ENCODE assay signal across 8 cellular contexts in the genomic region with DNA sequence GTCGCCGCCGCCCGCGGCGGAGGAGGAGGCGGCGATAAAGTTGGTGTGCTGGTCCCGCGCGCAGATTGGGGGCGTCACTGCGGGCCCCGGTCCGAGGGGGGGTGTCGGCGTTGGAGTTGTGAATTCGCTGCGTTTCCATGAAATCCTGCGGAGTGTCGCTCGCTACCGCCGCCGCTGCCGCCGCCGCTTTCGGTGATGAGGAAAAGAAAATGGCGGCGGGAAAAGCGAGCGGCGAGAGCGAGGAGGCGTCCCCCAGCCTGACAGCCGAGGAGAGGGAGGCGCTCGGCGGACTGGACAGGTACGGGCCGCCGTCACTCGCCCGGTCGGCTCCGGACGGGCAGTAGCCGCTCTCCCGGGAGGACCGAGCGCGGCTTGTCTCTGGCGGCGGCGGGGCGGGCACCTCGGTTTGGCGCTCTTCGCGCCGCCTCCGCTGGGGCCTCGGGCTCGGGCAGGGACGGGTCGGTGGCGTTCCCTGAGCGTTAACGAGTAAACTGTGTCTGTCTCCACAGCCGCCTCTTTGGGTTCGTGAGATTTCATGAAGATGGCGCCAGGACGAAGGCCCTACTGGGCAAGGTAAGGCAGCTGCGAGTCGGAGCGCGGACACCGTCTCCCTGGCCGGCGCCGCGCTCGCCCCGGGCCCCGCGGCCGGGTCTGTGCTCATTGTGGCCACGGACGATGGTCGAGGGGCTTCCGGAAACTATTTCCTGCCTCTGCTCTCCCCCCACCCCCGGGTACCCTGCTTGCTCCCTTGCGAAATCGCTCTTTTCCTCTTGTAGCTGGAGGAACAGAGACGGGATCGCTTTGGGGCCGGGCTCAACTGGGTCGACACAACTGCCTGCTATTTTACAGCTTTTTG. TPM values are rescaled to one million over a fixed set of nuclear protein-coding genes. Genes with fewer than 3 reads are reported as not detected.
DNase-seq lines count a peak whose midpoint lies in the region; ATAC-seq and TF ChIP-seq lines count a peak whose summit lies in the region.

No MANE protein-coding gene starts in this region.

- H3K4me3 ChIP-seq in RWPE2 (ENCODE audit: severe bottlenecking) (peak overlapping the region; percentile 93), upper lobe of left lung (peak overlapping the region; percentile 67 to 79 (median 71))

- H3K9me3 ChIP-seq in RWPE2 (ENCODE audit: severe bottlenecking) (no peaks in the 10 kb centered on the region), upper lobe of left lung (no peaks in the 10 kb centered on the region)

- 1% methylated on average over 75 of the region's 99 CpGs; no CpG with 5 or more reads in 1 of the 2 donors for WGBS in upper lobe of left lung, 2 donors

- H3K4me1 ChIP-seq in RWPE2 (ENCODE audit: insufficient read depth, poor library complexity, severe bottlenecking) (no peaks in the 10 kb centered on the region), upper lobe of left lung (peaks cover 0 to 44% (median 20%) of the 10 kb centered on the region in 4 donors)

- TF ChIP-seq CTCF in GM10248 (IDR thresholded peaks at IDR 0.05; ENCODE audit: control extremely low read depth, extremely low read depth, low read depth, missing control alignments) = no peak
- no peak for TF ChIP-seq CTCF in RWPE2 (IDR thresholded peaks at IDR 0.05; ENCODE audit: poor library complexity, severe bottlenecking)
- TF ChIP-seq CTCF in omental fat pad (IDR thresholded peaks at IDR 0.05) = no peak
- peak in 1 of 6 experiments; percentile 5 for TF ChIP-seq CTCF in upper lobe of left lung (IDR thresholded peaks at IDR 0.05)

- peak in 2 of 4 donors; percentile 10 to 15 for TF ChIP-seq POLR2A in upper lobe of left lung (IDR thresholded peaks at IDR 0.05)

- POLR2A ChIA-PET in GM10248 (lab: Yijun Ruan, JAX) = no interaction called here

- TF ChIP-seq EP300 in upper lobe of left lung (IDR thresholded peaks at IDR 0.05) = no peak

- H3K27me3 ChIP-seq in RWPE2 (ENCODE audit: insufficient read depth, poor library complexity, severe bottlenecking) = no peaks in the 10 kb centered on the region
- H3K27me3 ChIP-seq in upper lobe of left lung = no peaks in the 10 kb centered on the region

- H3K36me3 ChIP-seq in RWPE2 (ENCODE audit: low read depth) (0 out of 2 replicates have a peak, but pooled peaks cover 4% of the 10 kb centered on the region), upper lobe of left lung (no peaks in the 10 kb centered on the region)

- CTCF ChIA-PET in GM10248 (lab: Yijun Ruan, JAX) = interaction anchor here (1.5 kb wide), 1 partner anchor 14 kb away, joined by 3 read pairs; no protein-coding TSS in a partner anchor

- DNase-seq in GM10248 (ENCODE audit: extremely low spot score) (peak; percentile 34), RWPE2 (ENCODE audit: low spot score) (no peak), globus pallidus (ENCODE audit: low spot score) (peak; percentile 40), omental fat pad (ENCODE audit: low spot score) (no peak), upper lobe of left lung (peak; percentile 75 to 90)
- peak; percentile 47 for DNase-seq in activated naive CD4-positive, alpha-beta T cell treated with Interleukin-2 at 50 U/mL for 16 hours

- ATAC-seq in HG03135 (IDR thresholded peaks at IDR 0.05; ENCODE audit: unreplicated experiment) (peak; percentile 15), RWPE2 (ENCODE audit: low read depth) (peak; percentile 21; the same call in 2 of the 3 replicates), omental fat pad (ENCODE audit: low FRiP score) (peak; percentile 31), upper lobe of left lung (ENCODE audit: low FRiP score in 2 of 2) (peak; percentile 40 to 62), HG02981 (IDR thresholded peaks at IDR 0.05; ENCODE audit: unreplicated experiment) (no peak)

- H3K27ac ChIP-seq in RWPE2 (ENCODE audit: poor library complexity, severe bottlenecking) (peak overlapping the region; percentile 77), upper lobe of left lung (peak overlapping the region; percentile 96 to 99 (median 98))

RNA-seq across cellular contexts. Expression of a gene that starts 0.7 kb away (rescaled TPM):
- total RNA-seq in omental fat pad (10 to 100 TPM; 24.4 to 41.3 (median 29.9) TPM), upper lobe of left lung (10 to 100 TPM; 19.9 to 62.0 (median 26.6) TPM)

RNA-seq across cellular contexts. Expression of a gene that starts 29.8 kb away (rescaled TPM):
- total RNA-seq in omental fat pad (not detected), upper lobe of left lung (not detected)

Comparison
In these comparisons a context has a peak if more than half of its experiments do, and no peak if none do; other contexts are left out.
1. DNase-seq: peak in GM10248 (single experiment), activated naive CD4-positive, alpha-beta T cell treated with Interleukin-2 at 50 U/mL for 16 hours (single experiment), globus pallidus (single experiment) and upper lobe of left lung (2 of 2); none in RWPE2 (single experiment) and omental fat pad (single experiment).